8 cellular contexts compared by ENCODE assay signal in genomic region chr6:165500508-165500907, GRCh38.
DNase-seq lines count a peak whose midpoint lies in the region; ATAC-seq and TF ChIP-seq lines count a peak whose summit lies in the region.
"Not testable (repeated sequence)": the region's sequence is repeated elsewhere in the genome, so short reads cannot be mapped to it uniquely, and the experiment has no call there.

No MANE protein-coding gene starts in this region.

- H4K5ac ChIP-seq in mesendoderm (ENCODE audit: low read length), result not testable (repeated sequence)

- H2BK120ac ChIP-seq in mesendoderm (ENCODE audit: low read depth, low read length), result not testable (repeated sequence)

- not testable (repeated sequence) for H3K79me1 ChIP-seq in mesendoderm (ENCODE audit: low read length)

- H2BK15ac ChIP-seq in mesendoderm (replicated peaks; ENCODE audit: low read depth), result not testable (repeated sequence)

- H3K9ac ChIP-seq in mesendoderm (ENCODE audit: low read length), result not testable (repeated sequence)

- H3K36me3 ChIP-seq in GM23338 (ENCODE audit: insufficient read depth); hepatocyte (replicated peaks; ENCODE audit: insufficient read depth, low read depth); mesendoderm (ENCODE audit: control insufficient read depth, insufficient read depth, low read length): not testable (repeated sequence)

- H3F3A ChIP-seq in GM23338 (replicated peaks; ENCODE audit: low read depth), result not testable (repeated sequence)

- H3K4ac ChIP-seq in mesendoderm (ENCODE audit: low read depth, low read length), result not testable (repeated sequence)

- H4K20me1 ChIP-seq in GM23338 (replicated peaks; ENCODE audit: insufficient read depth); hepatocyte (ENCODE audit: insufficient read depth, poor library complexity, severe bottlenecking): not testable (repeated sequence)

- not testable (repeated sequence) for TF ChIP-seq CTCF in GM23338 (conservative IDR thresholded peaks at IDR 0.05; ENCODE audit: low read depth in 2 of 2); hepatocyte (IDR thresholded peaks at IDR 0.05; ENCODE audit: poor library complexity); progenitor cell of endocrine pancreas (IDR thresholded peaks at IDR 0.05; ENCODE audit: unreplicated experiment)

- not testable (repeated sequence) for H3K4me3 ChIP-seq in GM23338; hepatocyte; mesendoderm (ENCODE audit: low read length)

- H3K36me3 Mint-ChIP-seq in GM23338 (ENCODE audit: low read depth); progenitor cell of endocrine pancreas (ENCODE audit: insufficient read depth): not testable (repeated sequence)

- H3K27ac ChIP-seq in GM23338 (ENCODE audit: low read depth); mesendoderm (ENCODE audit: low read depth, low read length): not testable (repeated sequence)
- peak overlapping the region; percentile 33 for H3K27ac ChIP-seq in hepatocyte

- not testable (repeated sequence) for H3K4me3 Mint-ChIP-seq in GM23338; progenitor cell of endocrine pancreas (ENCODE audit: low read depth)

- H3K4me1 Mint-ChIP-seq in GM23338, result not testable (repeated sequence)
- H3K4me1 Mint-ChIP-seq in progenitor cell of endocrine pancreas (ENCODE audit: low read depth), result peaks cover 11% of the 10 kb centered on the region

- peak overlapping the region; percentile 32; the same call in 1 of the 2 replicates for H3K27ac Mint-ChIP-seq in GM23338
- peak overlapping the region; percentile 86 for H3K27ac Mint-ChIP-seq in progenitor cell of endocrine pancreas

- DNase-seq in COLO668 (lab: John Stamatoyannopoulos, UW; ENCODE audit: unreplicated experiment), result peak; percentile 29
- DNase-seq in GM23338 (ENCODE audit: low spot score); hepatocyte (ENCODE audit: low spot score); progenitor cell of endocrine pancreas (ENCODE audit: low spot score, unreplicated experiment): not testable (repeated sequence)
- peak; percentile 60 for DNase-seq in NCI-H2029 (lab: John Stamatoyannopoulos, UW)
- DNase-seq in NCI-H748 (lab: John Stamatoyannopoulos, UW; ENCODE audit: unreplicated experiment), result peak; percentile 8
- DNase-seq in SHP77 (lab: John Stamatoyannopoulos, UW), result peak; percentile 47 to 51
- peak; percentile 75 for DNase-seq in mesendoderm

- H3K9me2 ChIP-seq in GM23338 (ENCODE audit: insufficient read depth); hepatocyte (replicated peaks; ENCODE audit: insufficient read depth): not testable (repeated sequence)

- H3K56ac ChIP-seq in mesendoderm (ENCODE audit: low read length), result not testable (repeated sequence)

- not testable (repeated sequence) for H3K27me3 Mint-ChIP-seq in GM23338 (ENCODE audit: insufficient read depth, low read depth, poor library complexity); progenitor cell of endocrine pancreas

- not testable (repeated sequence) for H3K4me2 ChIP-seq in GM23338; hepatocyte; mesendoderm (ENCODE audit: low read length)

- 53% methylated on average over 4 of the region's 4 CpGs for WGBS in hepatocyte (ENCODE audit: low lambda C conversion rate, missing lambda C conversion rate)
- no CpG with 5 or more reads among the region's 4 CpGs for WGBS in mesendoderm (ENCODE audit: extremely low coverage, insufficient coverage, low lambda C conversion rate)

- not testable (repeated sequence) for H3K9me3 ChIP-seq in hepatocyte (ENCODE audit: low read depth)

- H3K27me3 ChIP-seq in GM23338 (ENCODE audit: insufficient read depth); hepatocyte; mesendoderm (ENCODE audit: insufficient read depth, low read length, poor library complexity): not testable (repeated sequence)

- H2AFZ ChIP-seq in GM23338, hepatocyte: not testable (repeated sequence)

- H3K23ac ChIP-seq in mesendoderm (ENCODE audit: low read length), result not testable (repeated sequence)

- H4K8ac ChIP-seq in mesendoderm (ENCODE audit: low read depth, low read length), result not testable (repeated sequence)

- not testable (repeated sequence) for H3K79me2 ChIP-seq in GM23338 (replicated peaks; ENCODE audit: insufficient read depth); hepatocyte; mesendoderm (ENCODE audit: control insufficient read depth, insufficient read depth, low read length)

- not testable (repeated sequence) for H3K9me3 Mint-ChIP-seq in GM23338; progenitor cell of endocrine pancreas (ENCODE audit: low read depth)

- not testable (repeated sequence) for H3K18ac ChIP-seq in mesendoderm (ENCODE audit: low read length)

- H2BK5ac ChIP-seq in mesendoderm (ENCODE audit: low read length), result not testable (repeated sequence)

- not testable (repeated sequence) for H3K4me1 ChIP-seq in GM23338 (ENCODE audit: insufficient read depth); hepatocyte (ENCODE audit: insufficient read depth); mesendoderm (ENCODE audit: control insufficient read depth, low read depth, low read length)

- not testable (repeated sequence) for ATAC-seq in GM23338

- H2AK5ac ChIP-seq in mesendoderm (ENCODE audit: low read length), result not testable (repeated sequence)
